ENCODE assay signal across 39 cellular contexts in genomic region chr1:213435715-213436114, GRCh38.
"Had no signal": no experiment of that assay in that cellular context is flagged by ENCODE, and none has a peak within 500 bp of the region (broad histone marks: within the 10 kb centered on the region; RNA-seq: fewer than 3 reads in every experiment).

No MANE protein-coding gene starts in this region.

- H3K9me3 ChIP-seq: adrenal gland, body of pancreas, colonic mucosa, heart left ventricle had no signal

- H3K9me3 Mint-ChIP-seq: activated CD4-positive, alpha-beta memory T cell treated with anti-CD3 and anti-CD28 coated beads for 36 hours; activated CD4-positive, alpha-beta T cell treated with anti-CD3 and anti-CD28 coated beads, Interleukin-2, amount 10 ng/mL, durations not matched to agents 24 days and 14 days; activated naive CD4-positive, alpha-beta T cell treated with anti-CD3 and anti-CD28 coated beads for 36 hours; activated naive CD4-positive, alpha-beta T cell treated with anti-CD3 and anti-CD28 coated beads, Interleukin-2, amount 50 U/mL, for 24 hours; activated naive CD8-positive, alpha-beta T cell treated with anti-CD3 and anti-CD28 coated beads, Interleukin-2, amount 50 U/mL, for 24 hours; activated T-helper 1 cell treated with anti-CD3 and anti-CD28 coated beads, Interleukin-12 subunit alpha, Interleukin-12 subunit beta, Interleukin-2, Interleukin-4 antibody, amounts not matched to agents 30 ng/mL and 10 ng/mL and 1 ng/mL, durations not matched to agents 14 hours and 24 hours and 36 hours; activated T-helper 2 cell treated with anti-CD3 and anti-CD28 coated beads, Interferon-gamma antibody, Interleukin-2, Interleukin-4, amounts not matched to agents 10 μg/mL and 5 μg/mL and 100 μg/mL, durations not matched to agents 14 hours and 24 hours and 36 hours; dendritic cell treated with granulocyte-macrophage colony-stimulating factor and Interleukin-4, amounts not matched to agents 40 ng/mL and 50 ng/mL, for 4 days; effector memory CD8-positive, alpha-beta T cell; T-helper 2 cell treated with Interferon-gamma antibody and Interleukin-4, amounts not matched to agents 5 μg/mL and 100 μg/mL, for 36 hours had no signal

- H3K4me3 ChIP-seq: adrenal gland, body of pancreas, colonic mucosa, heart left ventricle had no signal

- ATAC-seq: activated CD4-positive, alpha-beta T cell treated with anti-CD3 and anti-CD28 coated beads for 36 hours; activated CD8-positive, alpha-beta memory T cell treated with anti-CD3 and anti-CD28 coated beads, Interleukin-2, amount 10 ng/mL, durations not matched to agents 7 days and 5 days; activated CD8-positive, alpha-beta T cell treated with anti-CD3 and anti-CD28 coated beads, Interleukin-2, amount 10 ng/mL, durations not matched to agents 7 days and 5 days; activated naive CD8-positive, alpha-beta T cell treated with anti-CD3 and anti-CD28 coated beads, Interleukin-2, amount 50 U/mL, for 24 hours; body of pancreas; effector memory CD8-positive, alpha-beta T cell; heart left ventricle; T-helper 17 cell had no signal

- H3K36me3 ChIP-seq: adrenal gland, colonic mucosa, heart left ventricle, WERI-Rb-1 had no signal

- H3K27ac Mint-ChIP-seq: activated CD4-positive, alpha-beta memory T cell treated with anti-CD3 and anti-CD28 coated beads for 36 hours; activated CD4-positive, alpha-beta T cell treated with anti-CD3 and anti-CD28 coated beads for 36 hours; activated CD4-positive, alpha-beta T cell treated with anti-CD3 and anti-CD28 coated beads, Interleukin-2, amount 10 ng/mL, durations not matched to agents 24 days and 14 days; activated CD8-positive, alpha-beta memory T cell treated with anti-CD3 and anti-CD28 coated beads, Interleukin-2, amount 10 ng/mL, durations not matched to agents 7 days and 5 days; activated CD8-positive, alpha-beta T cell treated with anti-CD3 and anti-CD28 coated beads, Interleukin-2, amount 10 ng/mL, durations not matched to agents 7 days and 5 days; activated naive CD4-positive, alpha-beta T cell treated with anti-CD3 and anti-CD28 coated beads for 36 hours; activated naive CD4-positive, alpha-beta T cell treated with anti-CD3 and anti-CD28 coated beads, Interleukin-2, amount 50 U/mL, for 24 hours; activated naive CD8-positive, alpha-beta T cell treated with anti-CD3 and anti-CD28 coated beads for 36 hours; activated naive CD8-positive, alpha-beta T cell treated with anti-CD3 and anti-CD28 coated beads, Interleukin-2, amount 50 U/mL, for 24 hours; activated T-helper 1 cell treated with anti-CD3 and anti-CD28 coated beads, Interleukin-12 subunit alpha, Interleukin-12 subunit beta, Interleukin-2, Interleukin-4 antibody, amounts not matched to agents 30 ng/mL and 10 ng/mL and 1 ng/mL, durations not matched to agents 14 hours and 24 hours and 36 hours; activated T-helper 2 cell treated with anti-CD3 and anti-CD28 coated beads, Interferon-gamma antibody, Interleukin-2, Interleukin-4, amounts not matched to agents 10 μg/mL and 5 μg/mL and 100 μg/mL, durations not matched to agents 14 hours and 24 hours and 36 hours; dendritic cell treated with granulocyte-macrophage colony-stimulating factor and Interleukin-4, amounts not matched to agents 40 ng/mL and 50 ng/mL, for 4 days; effector memory CD8-positive, alpha-beta T cell; T-helper 17 cell; T-helper 2 cell treated with Interferon-gamma antibody and Interleukin-4, amounts not matched to agents 5 μg/mL and 100 μg/mL, for 36 hours had no signal

- H3K27me3 ChIP-seq: adrenal gland, body of pancreas, colonic mucosa, heart left ventricle had no signal

- FAIRE-seq: endometrium, endothelial cell of umbilical vein, frontal cortex had no signal

- DNase-seq: activated CD4-positive, alpha-beta memory T cell treated with anti-CD3 and anti-CD28 coated beads for 36 hours; activated CD4-positive, alpha-beta T cell treated with anti-CD3 and anti-CD28 coated beads for 36 hours; activated CD4-positive, alpha-beta T cell treated with anti-CD3 and anti-CD28 coated beads, Interleukin-2, amount 10 ng/mL, durations not matched to agents 24 days and 14 days; activated CD4-positive, CD25-positive, alpha-beta regulatory T cell; activated CD4-positive, CD25-positive, alpha-beta regulatory T cell treated with anti-CD3 and anti-CD28 coated beads, Interleukin-2, amount 50 U/mL, for 72 hours; activated CD8-positive, alpha-beta memory T cell treated with anti-CD3 and anti-CD28 coated beads, Interleukin-2, amount 10 ng/mL, durations not matched to agents 7 days and 5 days; activated CD8-positive, alpha-beta memory T cell treated with anti-CD3 and anti-CD28 coated beads, Interleukin-2, amount 50 U/mL, for 4 hours; activated CD8-positive, alpha-beta T cell treated with anti-CD3 and anti-CD28 coated beads, Interleukin-2, amount 10 ng/mL, durations not matched to agents 7 days and 5 days; activated effector memory CD4-positive, alpha-beta T cell treated with anti-CD3 and anti-CD28 coated beads, Interleukin-2, amount 50 U/mL, for 16 hours; activated naive CD4-positive, alpha-beta T cell treated with anti-CD3 and anti-CD28 coated beads for 36 hours; activated naive CD8-positive, alpha-beta T cell treated with anti-CD3 and anti-CD28 coated beads for 36 hours; activated naive CD8-positive, alpha-beta T cell treated with anti-CD3 and anti-CD28 coated beads, Interleukin-2, amount 50 U/mL, for 24 hours; activated T-cell treated with anti-CD3 and anti-CD28 coated beads, Interleukin-2, amount 50 U/mL, for 1 hour; activated T-cell treated with anti-CD3 and anti-CD28 coated beads, Interleukin-2, amount 50 U/mL, for 48 hours; adrenal gland; amygdala; aorta; body of pancreas; central memory CD4-positive, alpha-beta T cell; cerebellar nuclear complex; colonic mucosa; effector CD4-positive, alpha-beta T cell; effector memory CD8-positive, alpha-beta T cell; foreskin fibroblast; glutamatergic neuron; heart left ventricle; T-helper 1 cell; T-helper 17 cell; T1000; WERI-Rb-1 had no signal

- H3K27ac ChIP-seq: adrenal gland, body of pancreas, colonic mucosa, epithelial cell of prostate, heart left ventricle, WERI-Rb-1 had no signal

- H3K36me3 Mint-ChIP-seq: activated CD4-positive, alpha-beta memory T cell treated with anti-CD3 and anti-CD28 coated beads for 36 hours; activated CD8-positive, alpha-beta memory T cell treated with anti-CD3 and anti-CD28 coated beads, Interleukin-2, amount 10 ng/mL, durations not matched to agents 7 days and 5 days; activated naive CD4-positive, alpha-beta T cell treated with anti-CD3 and anti-CD28 coated beads, Interleukin-2, amount 50 U/mL, for 24 hours; activated naive CD8-positive, alpha-beta T cell treated with anti-CD3 and anti-CD28 coated beads for 36 hours had no signal

- H3K4me1 Mint-ChIP-seq: activated CD4-positive, alpha-beta T cell treated with anti-CD3 and anti-CD28 coated beads, Interleukin-2, amount 10 ng/mL, durations not matched to agents 24 days and 14 days; activated CD8-positive, alpha-beta memory T cell treated with anti-CD3 and anti-CD28 coated beads, Interleukin-2, amount 10 ng/mL, durations not matched to agents 7 days and 5 days; activated naive CD4-positive, alpha-beta T cell treated with anti-CD3 and anti-CD28 coated beads, Interleukin-2, amount 50 U/mL, for 24 hours; activated naive CD8-positive, alpha-beta T cell treated with anti-CD3 and anti-CD28 coated beads for 36 hours; activated naive CD8-positive, alpha-beta T cell treated with anti-CD3 and anti-CD28 coated beads, Interleukin-2, amount 50 U/mL, for 24 hours; T-helper 17 cell had no signal

- H3K4me1 ChIP-seq: adrenal gland, body of pancreas, colonic mucosa, heart left ventricle had no signal

- H3K27me3 Mint-ChIP-seq: T-helper 17 cell had no signal

- H3K4me3 Mint-ChIP-seq: activated CD4-positive, alpha-beta memory T cell treated with anti-CD3 and anti-CD28 coated beads for 36 hours; activated CD4-positive, alpha-beta T cell treated with anti-CD3 and anti-CD28 coated beads for 36 hours; activated CD4-positive, alpha-beta T cell treated with anti-CD3 and anti-CD28 coated beads, Interleukin-2, amount 10 ng/mL, durations not matched to agents 24 days and 14 days; activated CD8-positive, alpha-beta memory T cell treated with anti-CD3 and anti-CD28 coated beads, Interleukin-2, amount 10 ng/mL, durations not matched to agents 7 days and 5 days; activated CD8-positive, alpha-beta T cell treated with anti-CD3 and anti-CD28 coated beads, Interleukin-2, amount 10 ng/mL, durations not matched to agents 7 days and 5 days; activated naive CD4-positive, alpha-beta T cell treated with anti-CD3 and anti-CD28 coated beads for 36 hours; activated naive CD4-positive, alpha-beta T cell treated with anti-CD3 and anti-CD28 coated beads, Interleukin-2, amount 50 U/mL, for 24 hours; activated naive CD8-positive, alpha-beta T cell treated with anti-CD3 and anti-CD28 coated beads for 36 hours; activated naive CD8-positive, alpha-beta T cell treated with anti-CD3 and anti-CD28 coated beads, Interleukin-2, amount 50 U/mL, for 24 hours; activated T-helper 1 cell treated with anti-CD3 and anti-CD28 coated beads, Interleukin-12 subunit alpha, Interleukin-12 subunit beta, Interleukin-2, Interleukin-4 antibody, amounts not matched to agents 30 ng/mL and 10 ng/mL and 1 ng/mL, durations not matched to agents 14 hours and 24 hours and 36 hours; dendritic cell treated with granulocyte-macrophage colony-stimulating factor and Interleukin-4, amounts not matched to agents 40 ng/mL and 50 ng/mL, for 4 days; effector memory CD8-positive, alpha-beta T cell; T-helper 17 cell; T-helper 2 cell treated with Interferon-gamma antibody and Interleukin-4, amounts not matched to agents 5 μg/mL and 100 μg/mL, for 36 hours had no signal
